15 cellular contexts compared by ENCODE assay signal in genomic region chr7:18225067-18225466, GRCh38.
A peak's percentile ranks its signal among the peaks of the same experiment; 100 is the strongest.
DNase-seq lines count a peak whose midpoint lies in the region; ATAC-seq and TF ChIP-seq lines count a peak whose summit lies in the region.
"Had no signal": no experiment of that assay in that cellular context is flagged by ENCODE, and none has a peak within 500 bp of the region (broad histone marks: within the 10 kb centered on the region; RNA-seq: fewer than 3 reads in every experiment).

No MANE protein-coding gene starts in this region.

- no peak overlapping the region for H3K4me3 Mint-ChIP-seq in T-helper 2 cell treated with Interferon-gamma antibody and Interleukin-4, amounts not matched to agents 5 μg/mL and 100 μg/mL, for 36 hours
- no peak overlapping the region for H3K4me3 Mint-ChIP-seq in effector memory CD8-positive, alpha-beta T cell
- H3K4me3 Mint-ChIP-seq: activated naive CD8-positive, alpha-beta T cell treated with anti-CD3 and anti-CD28 coated beads, Interleukin-2, amount 10 ng/mL, durations not matched to agents 7 days and 5 days had no signal

- H3K4me1 ChIP-seq in DOHH2 (ENCODE audit: control insufficient read depth, low read length) = peaks cover 41% of the 10 kb centered on the region
- H3K4me1 ChIP-seq in mucosa of descending colon (ENCODE audit: low read depth) = peaks cover 9% of the 10 kb centered on the region
- H3K4me1 ChIP-seq: gastrocnemius medialis had no signal

- no peaks in the 10 kb centered on the region for H3K27me3 ChIP-seq in DOHH2 (ENCODE audit: control insufficient read depth, low read length)
- H3K27me3 ChIP-seq: gastrocnemius medialis had no signal

- peak; percentile 81 for ATAC-seq in HG02885 (IDR thresholded peaks at IDR 0.05; ENCODE audit: poor library complexity, unreplicated experiment)
- no peak for ATAC-seq in mucosa of descending colon
- ATAC-seq in effector memory CD8-positive, alpha-beta T cell (replicated peaks) = no peak
- ATAC-seq: gastrocnemius medialis had no signal

- H3K79me2 ChIP-seq in DOHH2 (ENCODE audit: control insufficient read depth, low read length) = no peaks in the 10 kb centered on the region

- no peaks in the 10 kb centered on the region for H3K36me3 ChIP-seq in DOHH2 (ENCODE audit: control insufficient read depth, low read length)
- H3K36me3 ChIP-seq in mucosa of descending colon (ENCODE audit: low read depth) = no peaks in the 10 kb centered on the region
- H3K36me3 ChIP-seq: gastrocnemius medialis had no signal

- H3K9me3 ChIP-seq in DOHH2 (ENCODE audit: control insufficient read depth, insufficient read depth, low read length) = no peaks in the 10 kb centered on the region
- H3K9me3 ChIP-seq in mucosa of descending colon = no peaks in the 10 kb centered on the region
- H3K9me3 ChIP-seq: gastrocnemius medialis had no signal

- no peaks in the 10 kb centered on the region for H3K4me1 Mint-ChIP-seq in T-helper 2 cell treated with Interferon-gamma antibody and Interleukin-4, amounts not matched to agents 5 μg/mL and 100 μg/mL, for 36 hours (ENCODE audit: low read depth)
- H3K4me1 Mint-ChIP-seq in effector memory CD8-positive, alpha-beta T cell (ENCODE audit: low read depth in 2 of 2) = no peaks in the 10 kb centered on the region
- H3K4me1 Mint-ChIP-seq: activated naive CD8-positive, alpha-beta T cell treated with anti-CD3 and anti-CD28 coated beads, Interleukin-2, amount 10 ng/mL, durations not matched to agents 7 days and 5 days had no signal

- 0 out of 2 replicates have a peak, but pooled peaks cover 3% of the 10 kb centered on the region for H3F3A ChIP-seq in DOHH2 (ENCODE audit: control insufficient read depth, insufficient read depth)

- H4K20me1 ChIP-seq in DOHH2 (ENCODE audit: control insufficient read depth, insufficient read depth, low read depth, low read length) = no peaks in the 10 kb centered on the region

- no peaks in the 10 kb centered on the region for H3K9me2 ChIP-seq in DOHH2 (replicated peaks; ENCODE audit: control insufficient read depth, low read length)

- no peak overlapping the region for H3K27ac ChIP-seq in DOHH2 (ENCODE audit: low read depth, low read length)
- H3K27ac ChIP-seq: gastrocnemius medialis, GM23248 had no signal

- DNase-seq in NOMO-1 treated with DMSO at 0.1 percent for 48 hours (lab: John Stamatoyannopoulos, UW; ENCODE audit: unreplicated experiment) = peak; percentile 89
- peak; percentile 59 for DNase-seq in inferior parietal cortex (ENCODE audit: extremely low spot score)
- DNase-seq in mucosa of descending colon = no peak
- DNase-seq in UCSD-AML1 (lab: John Stamatoyannopoulos, UW; ENCODE audit: unreplicated experiment) = no peak
- DNase-seq in T-helper 2 cell treated with Interferon-gamma antibody and Interleukin-4, amounts not matched to agents 5 μg/mL and 100 μg/mL, for 36 hours (ENCODE audit: low spot score) = no peak
- no peak for DNase-seq in effector memory CD8-positive, alpha-beta T cell
- DNase-seq: activated naive CD8-positive, alpha-beta T cell treated with anti-CD3 and anti-CD28 coated beads, Interleukin-2, amount 10 ng/mL, durations not matched to agents 7 days and 5 days; gastrocnemius medialis; GM23248; NCI-H1105; NCI-H2171 treated with DMSO at 0.1 percent for 48 hours; OCI-M1; SW 1271 had no signal

- no peak overlapping the region for H3K27ac Mint-ChIP-seq in T-helper 2 cell treated with Interferon-gamma antibody and Interleukin-4, amounts not matched to agents 5 μg/mL and 100 μg/mL, for 36 hours
- H3K27ac Mint-ChIP-seq in effector memory CD8-positive, alpha-beta T cell = no peak overlapping the region
- H3K27ac Mint-ChIP-seq: activated naive CD8-positive, alpha-beta T cell treated with anti-CD3 and anti-CD28 coated beads, Interleukin-2, amount 10 ng/mL, durations not matched to agents 7 days and 5 days had no signal

- no peaks in the 10 kb centered on the region for H3K27me3 Mint-ChIP-seq in T-helper 2 cell treated with Interferon-gamma antibody and Interleukin-4, amounts not matched to agents 5 μg/mL and 100 μg/mL, for 36 hours (ENCODE audit: low read depth)
- H3K27me3 Mint-ChIP-seq in effector memory CD8-positive, alpha-beta T cell = peaks cover 0 to 7% of the 10 kb centered on the region in 2 donors

- H3K4me2 ChIP-seq in DOHH2 (ENCODE audit: low read length) = peak overlapping the region; percentile 20

- H3K4me3 ChIP-seq in DOHH2 (ENCODE audit: low read length) (no peak overlapping the region), mucosa of descending colon (no peak overlapping the region)
- H3K4me3 ChIP-seq: gastrocnemius medialis, GM23248 had no signal

- intact Hi-C loops in mucosa of descending colon (cut with DNase I, micrococcal nuclease) = no loop called here

- TF ChIP-seq CTCF in DOHH2 (IDR thresholded peaks at IDR 0.05; ENCODE audit: low read depth, low read length, poor library complexity, severe bottlenecking) (no peak), mucosa of descending colon (IDR thresholded peaks at IDR 0.05) (no peak)

- H3K36me3 Mint-ChIP-seq in T-helper 2 cell treated with Interferon-gamma antibody and Interleukin-4, amounts not matched to agents 5 μg/mL and 100 μg/mL, for 36 hours (ENCODE audit: low read depth) = no peaks in the 10 kb centered on the region
- H3K36me3 Mint-ChIP-seq in effector memory CD8-positive, alpha-beta T cell (ENCODE audit: insufficient read depth) = no peaks in the 10 kb centered on the region
- H3K36me3 Mint-ChIP-seq: activated naive CD8-positive, alpha-beta T cell treated with anti-CD3 and anti-CD28 coated beads, Interleukin-2, amount 10 ng/mL, durations not matched to agents 7 days and 5 days had no signal

- H3K9me3 Mint-ChIP-seq in T-helper 2 cell treated with Interferon-gamma antibody and Interleukin-4, amounts not matched to agents 5 μg/mL and 100 μg/mL, for 36 hours = no peaks in the 10 kb centered on the region
- no peaks in the 10 kb centered on the region for H3K9me3 Mint-ChIP-seq in effector memory CD8-positive, alpha-beta T cell
- H3K9me3 Mint-ChIP-seq: activated naive CD8-positive, alpha-beta T cell treated with anti-CD3 and anti-CD28 coated beads, Interleukin-2, amount 10 ng/mL, durations not matched to agents 7 days and 5 days had no signal

Comparison
In these comparisons a context has a peak if more than half of its experiments do, and no peak if none do; other contexts are left out.
1. DNase-seq: peak in NOMO-1 treated with DMSO at 0.1 percent for 48 hours (single experiment) and inferior parietal cortex (single experiment); none in mucosa of descending colon (0 of 3), UCSD-AML1 (single experiment), T-helper 2 cell treated with Interferon-gamma antibody and Interleukin-4, amounts not matched to agents 5 μg/mL and 100 μg/mL, for 36 hours (single experiment) and effector memory CD8-positive, alpha-beta T cell (0 of 3).